3 cellular contexts compared by ENCODE assay signal in the genomic region with DNA sequence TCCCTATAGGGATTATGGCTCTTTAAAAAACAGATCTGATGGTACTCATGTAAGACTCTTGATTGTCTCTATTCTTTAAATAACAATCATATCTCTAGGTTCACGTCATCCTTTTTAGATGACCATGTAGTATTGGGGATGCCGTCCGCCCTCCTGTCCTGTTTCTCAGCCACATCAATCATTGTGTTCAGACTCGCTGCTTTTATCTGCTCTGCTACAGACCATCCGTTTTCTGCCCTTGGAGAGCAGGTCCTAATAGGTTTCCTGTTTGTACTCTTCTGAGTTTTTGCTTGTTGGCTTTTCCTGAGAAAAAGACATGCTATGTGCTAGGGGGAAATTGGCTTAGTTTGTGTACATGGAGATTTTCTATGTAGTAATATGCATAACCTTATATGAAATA.
A peak's percentile ranks its signal among the peaks of the same experiment; 100 is the strongest.
TF ChIP-seq lines count a peak whose summit lies in the region.

No MANE protein-coding gene starts in this region.

TF ChIP-seq in liver, 16 proteins besides CTCF, POLR2A, EP300 and RAD21 (continued from another document):
- no peak for TF ChIP-seq FOXA1 (IDR thresholded peaks at IDR 0.05)

TF ChIP-seq in HepG2, 621 proteins besides CTCF, POLR2A, EP300 and RAD21:
- TF ChIP-seq RFX1 (IDR thresholded peaks at IDR 0.05) (no peak), SMARCE1 (IDR thresholded peaks at IDR 0.05; ENCODE audit: borderline replicate concordance) (no peak), CEBPZ (IDR thresholded peaks at IDR 0.05; ENCODE audit: low read length) (no peak), YEATS4 (CRISPR knock-in tag; IDR thresholded peaks at IDR 0.05; ENCODE audit: borderline replicate concordance) (no peak), HOXA7 (CRISPR knock-in tag; IDR thresholded peaks at IDR 0.05) (no peak), ZNF557 (CRISPR knock-in tag; IDR thresholded peaks at IDR 0.05) (no peak)

TF ChIP-seq in endothelial cell of umbilical vein, 7 proteins besides CTCF, POLR2A, EP300 and RAD21:
- TF ChIP-seq, protein P1, sequence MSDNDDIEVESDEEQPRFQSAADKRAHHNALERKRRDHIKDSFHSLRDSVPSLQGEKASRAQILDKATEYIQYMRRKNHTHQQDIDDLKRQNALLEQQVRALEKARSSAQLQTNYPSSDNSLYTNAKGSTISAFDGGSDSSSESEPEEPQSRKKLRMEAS (IDR thresholded peaks at IDR 0.05; ENCODE audit: insufficient read depth, insufficient read length): no peak
- TF ChIP-seq FOS (IDR thresholded peaks at IDR 0.05; ENCODE audit: borderline replicate concordance, insufficient read depth, low read length) (no peak), POLR2AphosphoS5 (IDR thresholded peaks at IDR 0.05; ENCODE audit: insufficient read depth, low read depth, low read length) (no peak), JUN (IDR thresholded peaks at IDR 0.05; ENCODE audit: borderline replicate concordance, insufficient read depth, insufficient read length, low read depth) (peak; percentile 46), EZH2 (IDR thresholded peaks at IDR 0.05; ENCODE audit: borderline replicate concordance, low read depth, low read length, severe bottlenecking) (no peak), MYC (IDR thresholded peaks at IDR 0.05; ENCODE audit: low read depth, low read length) (no peak), GATA2 (IDR thresholded peaks at IDR 0.05; ENCODE audit: insufficient read depth, insufficient read length, low read depth, low read length) (peak; percentile 71)
